ENCODE assay signal across 15 cellular contexts in genomic region chr3:196462680-196463477, GRCh38. TPM values are rescaled to one million over a fixed set of nuclear protein-coding genes. Genes with fewer than 3 reads are reported as not detected.
"Had no signal": no experiment of that assay in that cellular context is flagged by ENCODE, and none has a peak within 500 bp of the region (broad histone marks: within the 10 kb centered on the region; RNA-seq: fewer than 3 reads in every experiment).

No MANE protein-coding gene starts in this region.

RNA-seq across cellular contexts. Expression of gene SMCO1, which starts 52.3 kb away (rescaled TPM):
- total RNA-seq: natural killer cell, occipital lobe, osteoblast, ovary, prostate gland, pulmonary artery endothelial cell, sciatic nerve, smooth muscle cell, spleen, suprapubic skin, transverse colon, upper lobe of right lung, urinary bladder, uterus had no signal
- polyA plus RNA-seq: neural cell, ovary, smooth muscle cell, spleen, urinary bladder had no signal
